20 cellular contexts compared by ENCODE assay signal in the genomic region with DNA sequence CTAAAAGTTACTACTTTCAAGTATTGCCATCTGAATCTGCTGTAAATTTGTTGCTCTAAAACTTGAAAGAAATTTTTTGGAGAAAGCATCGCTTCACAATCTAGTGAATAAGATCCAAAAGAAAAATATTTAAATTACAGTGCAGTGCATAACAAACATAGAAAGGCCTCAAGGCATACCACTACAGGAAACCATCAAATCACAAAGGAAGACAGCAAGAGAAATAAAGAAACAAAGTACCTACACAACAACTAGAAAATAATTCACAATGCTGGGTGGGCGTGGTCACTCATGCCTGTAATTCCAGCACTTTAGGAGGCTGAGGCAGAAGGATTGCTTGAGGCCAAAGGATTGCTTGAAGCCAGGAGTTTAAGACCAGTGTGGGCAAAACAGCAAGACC.
"Had no signal": no experiment of that assay in that cellular context is flagged by ENCODE, and none has a peak within 500 bp of the region (broad histone marks: within the 10 kb centered on the region; RNA-seq: fewer than 3 reads in every experiment).

No MANE protein-coding gene starts in this region.

- H3K27ac ChIP-seq: coronary artery, dorsolateral prefrontal cortex, esophagus muscularis mucosa, foreskin keratinocyte, gastroesophageal sphincter, heart left ventricle, hepatocyte, left lung, lower lobe of right lung had no signal

- H3K4me1 ChIP-seq: esophagus muscularis mucosa, foreskin keratinocyte, gastroesophageal sphincter, heart left ventricle, left lung, lower lobe of right lung had no signal

- H3K27me3 Mint-ChIP-seq: naive B cell; naive thymus-derived CD8-positive, alpha-beta T cell had no signal

- H3K4me3 ChIP-seq: coronary artery, dorsolateral prefrontal cortex, esophagus muscularis mucosa, gastroesophageal sphincter, heart left ventricle, hepatocyte, left lung, lower lobe of right lung, mucosa of descending colon had no signal

- DNase-seq: dermis blood vessel endothelial cell; dorsolateral prefrontal cortex; effector CD4-positive, alpha-beta T cell; effector memory CD4-positive, alpha-beta T cell; foreskin keratinocyte; heart left ventricle; hypothalamus; left cardiac atrium; left lung; left ventricle myocardium superior; lower lobe of right lung; mesenchymal stem cell; mucosa of descending colon; naive B cell; naive thymus-derived CD8-positive, alpha-beta T cell had no signal

- H3K9me3 ChIP-seq: esophagus muscularis mucosa, left lung, lower lobe of right lung, mucosa of descending colon had no signal

- H3K27ac Mint-ChIP-seq: mesothelial cell of epicardium; naive thymus-derived CD8-positive, alpha-beta T cell had no signal

- H3K4me3 Mint-ChIP-seq: mesothelial cell of epicardium; naive B cell; naive thymus-derived CD8-positive, alpha-beta T cell had no signal

- H3K36me3 ChIP-seq: esophagus muscularis mucosa, gastroesophageal sphincter, heart left ventricle, left lung, lower lobe of right lung had no signal

- H3K27me3 ChIP-seq: dorsolateral prefrontal cortex, esophagus muscularis mucosa, foreskin keratinocyte, gastroesophageal sphincter, heart left ventricle, hepatocyte, left lung had no signal
